1 cellular context compared by ENCODE assay signal in the genomic region with DNA sequence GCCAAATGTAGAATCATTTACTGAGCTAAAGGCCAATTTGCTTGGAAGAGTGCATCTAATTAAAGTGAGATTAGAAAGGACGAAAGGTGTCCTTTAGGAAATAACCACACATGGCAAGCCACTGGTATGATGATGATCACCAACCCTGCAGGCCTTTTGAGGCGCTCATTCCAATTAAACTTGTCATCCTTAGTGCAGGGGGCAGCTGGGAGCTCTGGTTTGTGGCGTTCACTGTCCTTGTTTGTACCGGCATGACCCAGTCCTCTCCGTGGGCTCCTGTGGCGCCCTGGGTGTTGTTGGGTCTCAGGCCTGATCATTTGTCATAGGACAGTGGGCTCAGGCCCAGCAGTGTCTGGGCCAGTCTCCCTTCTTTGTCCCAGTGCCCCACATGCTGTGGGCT.
TF ChIP-seq lines count a peak whose summit lies in the region.

No MANE protein-coding gene starts in this region.

TF ChIP-seq in SK-N-SH, 30 proteins besides CTCF, POLR2A, EP300 and RAD21:
- TF ChIP-seq, protein P1, sequence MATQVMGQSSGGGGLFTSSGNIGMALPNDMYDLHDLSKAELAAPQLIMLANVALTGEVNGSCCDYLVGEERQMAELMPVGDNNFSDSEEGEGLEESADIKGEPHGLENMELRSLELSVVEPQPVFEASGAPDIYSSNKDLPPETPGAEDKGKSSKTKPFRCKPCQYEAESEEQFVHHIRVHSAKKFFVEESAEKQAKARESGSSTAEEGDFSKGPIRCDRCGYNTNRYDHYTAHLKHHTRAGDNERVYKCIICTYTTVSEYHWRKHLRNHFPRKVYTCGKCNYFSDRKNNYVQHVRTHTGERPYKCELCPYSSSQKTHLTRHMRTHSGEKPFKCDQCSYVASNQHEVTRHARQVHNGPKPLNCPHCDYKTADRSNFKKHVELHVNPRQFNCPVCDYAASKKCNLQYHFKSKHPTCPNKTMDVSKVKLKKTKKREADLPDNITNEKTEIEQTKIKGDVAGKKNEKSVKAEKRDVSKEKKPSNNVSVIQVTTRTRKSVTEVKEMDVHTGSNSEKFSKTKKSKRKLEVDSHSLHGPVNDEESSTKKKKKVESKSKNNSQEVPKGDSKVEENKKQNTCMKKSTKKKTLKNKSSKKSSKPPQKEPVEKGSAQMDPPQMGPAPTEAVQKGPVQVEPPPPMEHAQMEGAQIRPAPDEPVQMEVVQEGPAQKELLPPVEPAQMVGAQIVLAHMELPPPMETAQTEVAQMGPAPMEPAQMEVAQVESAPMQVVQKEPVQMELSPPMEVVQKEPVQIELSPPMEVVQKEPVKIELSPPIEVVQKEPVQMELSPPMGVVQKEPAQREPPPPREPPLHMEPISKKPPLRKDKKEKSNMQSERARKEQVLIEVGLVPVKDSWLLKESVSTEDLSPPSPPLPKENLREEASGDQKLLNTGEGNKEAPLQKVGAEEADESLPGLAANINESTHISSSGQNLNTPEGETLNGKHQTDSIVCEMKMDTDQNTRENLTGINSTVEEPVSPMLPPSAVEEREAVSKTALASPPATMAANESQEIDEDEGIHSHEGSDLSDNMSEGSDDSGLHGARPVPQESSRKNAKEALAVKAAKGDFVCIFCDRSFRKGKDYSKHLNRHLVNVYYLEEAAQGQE (IDR thresholded peaks at IDR 0.05; ENCODE audit: low read depth, low read length): no peak
- TF ChIP-seq GATA2 (CRISPR knock-in tag; IDR thresholded peaks at IDR 0.05) (no peak), FOSL2 (IDR thresholded peaks at IDR 0.05; ENCODE audit: borderline replicate concordance, low read depth) (no peak), SIN3A (IDR thresholded peaks at IDR 0.05; ENCODE audit: borderline replicate concordance, low read depth, low read length) (no peak), SMC3 (IDR thresholded peaks at IDR 0.05; ENCODE audit: low read depth, low read length) (no peak)
- TF ChIP-seq, protein P2, sequence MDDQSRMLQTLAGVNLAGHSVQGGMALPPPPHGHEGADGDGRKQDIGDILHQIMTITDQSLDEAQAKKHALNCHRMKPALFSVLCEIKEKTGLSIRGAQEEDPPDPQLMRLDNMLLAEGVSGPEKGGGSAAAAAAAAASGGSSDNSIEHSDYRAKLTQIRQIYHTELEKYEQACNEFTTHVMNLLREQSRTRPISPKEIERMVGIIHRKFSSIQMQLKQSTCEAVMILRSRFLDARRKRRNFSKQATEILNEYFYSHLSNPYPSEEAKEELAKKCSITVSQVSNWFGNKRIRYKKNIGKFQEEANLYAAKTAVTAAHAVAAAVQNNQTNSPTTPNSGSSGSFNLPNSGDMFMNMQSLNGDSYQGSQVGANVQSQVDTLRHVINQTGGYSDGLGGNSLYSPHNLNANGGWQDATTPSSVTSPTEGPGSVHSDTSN (IDR thresholded peaks at IDR 0.05): no peak
